In genomic region chr5:111755942-111756353, GRCh38 we compare ENCODE assay signal across 8 cellular contexts. TPM values are rescaled to one million over a fixed set of nuclear protein-coding genes. Genes with fewer than 3 reads are reported as not detected.
DNase-seq lines count a peak whose midpoint lies in the region; ATAC-seq and TF ChIP-seq lines count a peak whose summit lies in the region.

No MANE protein-coding gene starts in this region.

- H3K9me3 Mint-ChIP-seq in endodermal cell (no peaks in the 10 kb centered on the region), neural crest cell (peaks cover 2% of the 10 kb centered on the region)

- peak overlapping the region; percentile 92 for H3K9ac ChIP-seq in endodermal cell (ENCODE audit: extremely low read depth, low read length, poor library complexity, severe bottlenecking)

- H3K4me1 ChIP-seq in endodermal cell (ENCODE audit: control insufficient read depth, insufficient read depth, low read length): peaks cover 6% of the 10 kb centered on the region

- H3K27me3 Mint-ChIP-seq in endodermal cell (ENCODE audit: insufficient read depth) (no peaks in the 10 kb centered on the region), neural crest cell (ENCODE audit: low read depth) (no peaks in the 10 kb centered on the region)

- ATAC-seq in left colon: no peak

- intact Hi-C loops in left colon (cut with DNase I, micrococcal nuclease): no loop called here

- H3K4me3 Mint-ChIP-seq in endodermal cell (peak overlapping the region; percentile 89), neural crest cell (peak overlapping the region; percentile 92)

- DNase-seq in DMS79 treated with DMSO at 0.1 percent for 48 hours (lab: John Stamatoyannopoulos, UW) (peak; percentile 50), DMS79 (lab: John Stamatoyannopoulos, UW) (no peak), NOMO-1 treated with dmso at 0.1 percent for 144 hours (lab: John Stamatoyannopoulos, UW; ENCODE audit: unreplicated experiment) (peak; percentile 18), endodermal cell (no peak), neural crest cell (ENCODE audit: low read depth, low spot score) (no peak), DMS153 treated with DMSO at 0.1 percent for 48 hours (lab: John Stamatoyannopoulos, UW; ENCODE audit: unreplicated experiment) (no peak), left colon (no peak), glomerular visceral epithelial cell (ENCODE audit: extremely low spot score) (no peak)

- H3K36me3 Mint-ChIP-seq in endodermal cell (ENCODE audit: low read depth) (peaks cover 20% of the 10 kb centered on the region), neural crest cell (ENCODE audit: low read depth) (peaks cover 9% of the 10 kb centered on the region)

- peaks cover 25% of the 10 kb centered on the region for H3K4me1 Mint-ChIP-seq in endodermal cell
- peaks cover 39% of the 10 kb centered on the region for H3K4me1 Mint-ChIP-seq in neural crest cell

- no peaks in the 10 kb centered on the region for H3K27me3 ChIP-seq in endodermal cell (ENCODE audit: control insufficient read depth, insufficient read depth, low read length, poor library complexity, severe bottlenecking)

- H3K27ac Mint-ChIP-seq in endodermal cell: peak overlapping the region; percentile 80
- peak overlapping the region; percentile 85 for H3K27ac Mint-ChIP-seq in neural crest cell (ENCODE audit: unreplicated experiment)

- WGBS in endodermal cell (ENCODE audit: insufficient coverage in 1 of 2, insufficient read length in 1 of 2), 2 experiments: 0% methylated on average over 2 of the region's 5 CpGs; no CpG with 5 or more reads in 1 of the 2 experiments

- H3K9me3 ChIP-seq in endodermal cell (ENCODE audit: control insufficient read depth, low read length): no peaks in the 10 kb centered on the region

- TF ChIP-seq CTCF in endodermal cell (conservative IDR thresholded peaks at IDR 0.05) (no peak), neural crest cell (conservative IDR thresholded peaks at IDR 0.05) (no peak)

- peak overlapping the region; percentile 99 for H3K4me3 ChIP-seq in endodermal cell (ENCODE audit: low read length)

- peak overlapping the region; percentile 97 for H3K27ac ChIP-seq in endodermal cell (ENCODE audit: low read depth, low read length)

- H3K36me3 ChIP-seq in endodermal cell (ENCODE audit: control insufficient read depth, insufficient read depth, low read length): peaks cover 30% of the 10 kb centered on the region

RNA-seq across cellular contexts. Expression of gene NREP, which starts 1.0 kb away (rescaled TPM):
- total RNA-seq in endodermal cell (100 to 1,000 TPM; 212 to 238 TPM), neural crest cell (382 and 404 TPM in 2 replicates), left colon (10 to 100 TPM; 14.3 to 16.3 TPM)
- polyA plus RNA-seq in endodermal cell (2013, experiment 1 of 2): 529 TPM
- 488 TPM for polyA plus RNA-seq in endodermal cell (2013, experiment 2 of 2)

Comparison
In these comparisons a context has a peak if more than half of its experiments do, and no peak if none do; other contexts are left out.
1. DNase-seq: peak in DMS79 treated with DMSO at 0.1 percent for 48 hours (single experiment) and NOMO-1 treated with dmso at 0.1 percent for 144 hours (single experiment); none in DMS79 (single experiment), endodermal cell (single experiment), neural crest cell (single experiment), DMS153 treated with DMSO at 0.1 percent for 48 hours (single experiment), left colon (0 of 2) and glomerular visceral epithelial cell (single experiment).
2. RNA of gene NREP, which starts 1.0 kb away (total RNA-seq): 382 to 404 TPM in neural crest cell and 212 to 238 TPM in endodermal cell; 14.3 to 16.3 TPM in left colon; every median in the first group is over 10 times any median in the second.